ENCODE assay signal across 8 cellular contexts in the genomic region with DNA sequence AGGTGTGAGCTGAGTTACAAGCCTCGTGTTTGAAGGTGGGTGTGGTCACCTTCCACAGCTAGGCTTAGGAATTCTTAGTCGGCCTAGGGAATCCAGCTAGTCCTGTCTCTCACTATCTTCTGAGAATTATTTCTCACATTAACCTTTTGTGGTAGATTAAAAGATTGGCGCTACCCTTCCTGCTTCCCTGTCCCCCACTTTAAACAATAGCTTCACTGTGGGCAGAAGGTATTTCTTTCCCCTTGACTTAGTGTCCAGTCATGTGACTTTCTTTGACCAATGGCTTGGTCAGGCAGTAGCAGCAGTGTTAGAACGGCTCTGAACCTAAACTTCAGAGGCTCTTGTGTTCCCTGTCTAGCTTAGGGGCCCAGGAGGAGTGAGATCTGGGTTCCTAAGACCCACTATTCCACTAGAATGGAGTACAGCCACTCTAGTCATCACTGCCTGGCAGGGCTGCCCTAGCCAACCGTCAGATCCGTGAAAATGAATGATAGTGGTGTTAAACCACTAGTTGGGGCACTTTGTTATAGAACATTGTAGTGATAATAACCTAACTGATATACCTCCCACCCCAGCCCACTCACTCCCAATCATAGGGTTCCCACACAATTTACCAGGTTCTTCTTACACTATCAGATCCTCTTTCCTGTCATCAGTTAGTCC. TPM values are rescaled to one million over a fixed set of nuclear protein-coding genes. Genes with fewer than 3 reads are reported as not detected.
DNase-seq lines count a peak whose midpoint lies in the region; ATAC-seq and TF ChIP-seq lines count a peak whose summit lies in the region.

No MANE protein-coding gene starts in this region.

- no peak overlapping the region for H3K4me3 Mint-ChIP-seq in activated T-helper 1 cell treated with anti-CD3 and anti-CD28 coated beads, Interleukin-12 subunit alpha, Interleukin-12 subunit beta, Interleukin-2, Interleukin-4 antibody, amounts not matched to agents 30 ng/mL and 10 ng/mL and 1 ng/mL, durations not matched to agents 14 hours and 24 hours and 36 hours
- no peak overlapping the region for H3K4me3 Mint-ChIP-seq in CD8-positive, alpha-beta T cell

- intact Hi-C loops in activated T-helper 1 cell treated with anti-CD3 and anti-CD28 coated beads, Interleukin-12 subunit alpha, Interleukin-12 subunit beta, Interleukin-2, Interleukin-4 antibody, amounts not matched to agents 30 ng/mL and 10 ng/mL and 1 ng/mL, durations not matched to agents 14 hours and 24 hours and 36 hours (cut with micrococcal nuclease) = loop anchor here (1.0 to 5.0 kb wide), 5 partner anchors 11 to 352 kb away; partner anchors contain the start of gene SLC35D1
- intact Hi-C loops in CD8-positive, alpha-beta T cell (cut with DNase I, micrococcal nuclease) = loop anchor here (1.0 to 10.0 kb wide), 6 partner anchors 95 to 383 kb away; partner anchors contain the start of gene SERBP1 (in 1 of the 2)

- H3K27ac Mint-ChIP-seq in activated T-helper 1 cell treated with anti-CD3 and anti-CD28 coated beads, Interleukin-12 subunit alpha, Interleukin-12 subunit beta, Interleukin-2, Interleukin-4 antibody, amounts not matched to agents 30 ng/mL and 10 ng/mL and 1 ng/mL, durations not matched to agents 14 hours and 24 hours and 36 hours = peak overlapping the region; percentile 40
- no peak overlapping the region for H3K27ac Mint-ChIP-seq in CD8-positive, alpha-beta T cell

- no peaks in the 10 kb centered on the region for H3K36me3 ChIP-seq in parathyroid adenoma (ENCODE audit: control insufficient read depth, insufficient read depth, low read length)
- no peaks in the 10 kb centered on the region for H3K36me3 ChIP-seq in CD8-positive, alpha-beta T cell (ENCODE audit: insufficient read depth, low read length)

- ATAC-seq in GM19397 (IDR thresholded peaks at IDR 0.05; ENCODE audit: unreplicated experiment) (peak; percentile 29), HG03064 (IDR thresholded peaks at IDR 0.05; ENCODE audit: low read depth, unreplicated experiment) (peak; percentile 28)
- ATAC-seq in CD8-positive, alpha-beta T cell = no peak

- CTCF ChIA-PET in CD8-positive, alpha-beta T cell (lab: Charles Lee) = interaction anchor here (0.6 to 11.5 kb wide), 70 partner anchors 9 to 874 kb away, joined by 3 to 234 read pairs (median 6); partner anchors contain the start of genes C1orf141, DNAI4, IL23R and MIER1

- peak overlapping the region; percentile 48 for H2AFZ ChIP-seq in parathyroid adenoma

- H3K27ac ChIP-seq in parathyroid adenoma = no peak overlapping the region
- H3K27ac ChIP-seq in CD8-positive, alpha-beta T cell (ENCODE audit: low read depth, low read length) = no peak overlapping the region

- H3K79me2 ChIP-seq in parathyroid adenoma = no peaks in the 10 kb centered on the region

- DNase-seq in activated T-helper 1 cell treated with anti-CD3 and anti-CD28 coated beads, Interleukin-12 subunit alpha, Interleukin-12 subunit beta, Interleukin-2, Interleukin-4 antibody, amounts not matched to agents 30 ng/mL and 10 ng/mL and 1 ng/mL, durations not matched to agents 14 hours and 24 hours and 36 hours (ENCODE audit: low spot score) = no peak
- no peak for DNase-seq in superior temporal gyrus (ENCODE audit: extremely low spot score)
- no peak for DNase-seq in T-helper 2 cell
- DNase-seq in CD8-positive, alpha-beta T cell = no peak
- no peak for DNase-seq in NOMO-1 (lab: John Stamatoyannopoulos, UW; ENCODE audit: unreplicated experiment in 2 of 2)

- H3K4me2 ChIP-seq in parathyroid adenoma (ENCODE audit: low read length) = no peak overlapping the region

- peaks cover 63% of the 10 kb centered on the region for H3K4me1 Mint-ChIP-seq in activated T-helper 1 cell treated with anti-CD3 and anti-CD28 coated beads, Interleukin-12 subunit alpha, Interleukin-12 subunit beta, Interleukin-2, Interleukin-4 antibody, amounts not matched to agents 30 ng/mL and 10 ng/mL and 1 ng/mL, durations not matched to agents 14 hours and 24 hours and 36 hours (ENCODE audit: low read depth)
- H3K4me1 Mint-ChIP-seq in CD8-positive, alpha-beta T cell (ENCODE audit: low read depth) = peaks cover 29% of the 10 kb centered on the region

- no peaks in the 10 kb centered on the region for H3K9me3 ChIP-seq in parathyroid adenoma (ENCODE audit: control insufficient read depth, low read length)
- no peaks in the 10 kb centered on the region for H3K9me3 ChIP-seq in CD8-positive, alpha-beta T cell (ENCODE audit: low read length)

- no peaks in the 10 kb centered on the region for H3K27me3 Mint-ChIP-seq in activated T-helper 1 cell treated with anti-CD3 and anti-CD28 coated beads, Interleukin-12 subunit alpha, Interleukin-12 subunit beta, Interleukin-2, Interleukin-4 antibody, amounts not matched to agents 30 ng/mL and 10 ng/mL and 1 ng/mL, durations not matched to agents 14 hours and 24 hours and 36 hours (ENCODE audit: insufficient read depth)
- H3K27me3 Mint-ChIP-seq in CD8-positive, alpha-beta T cell (ENCODE audit: low read depth) = peaks cover 7% of the 10 kb centered on the region

- no peaks in the 10 kb centered on the region for H3K36me3 Mint-ChIP-seq in activated T-helper 1 cell treated with anti-CD3 and anti-CD28 coated beads, Interleukin-12 subunit alpha, Interleukin-12 subunit beta, Interleukin-2, Interleukin-4 antibody, amounts not matched to agents 30 ng/mL and 10 ng/mL and 1 ng/mL, durations not matched to agents 14 hours and 24 hours and 36 hours (ENCODE audit: low read depth)
- no peaks in the 10 kb centered on the region for H3K36me3 Mint-ChIP-seq in CD8-positive, alpha-beta T cell

- H3K9ac ChIP-seq in parathyroid adenoma = no peak overlapping the region

- no peak for TF ChIP-seq CTCF in parathyroid adenoma (IDR thresholded peaks at IDR 0.05)
- no peak for TF ChIP-seq CTCF in CD8-positive, alpha-beta T cell (IDR thresholded peaks at IDR 0.05)

- POLR2A ChIA-PET in CD8-positive, alpha-beta T cell (lab: Charles Lee) = interaction anchor here (0.9 to 1.7 kb wide), 7 partner anchors 22 to 384 kb away, joined by 3 to 6 read pairs (median 4); partner anchors contain the start of gene SLC35D1

- H3K4me1 ChIP-seq in parathyroid adenoma = no peaks in the 10 kb centered on the region
- peaks cover 11% of the 10 kb centered on the region for H3K4me1 ChIP-seq in CD8-positive, alpha-beta T cell (ENCODE audit: insufficient read depth, low read length)

- H3K4me3 ChIP-seq in parathyroid adenoma (ENCODE audit: low read depth, low read length) = no peak overlapping the region
- H3K4me3 ChIP-seq in CD8-positive, alpha-beta T cell (ENCODE audit: low read depth, low read length) = no peak overlapping the region

- no peaks in the 10 kb centered on the region for H3K9me3 Mint-ChIP-seq in activated T-helper 1 cell treated with anti-CD3 and anti-CD28 coated beads, Interleukin-12 subunit alpha, Interleukin-12 subunit beta, Interleukin-2, Interleukin-4 antibody, amounts not matched to agents 30 ng/mL and 10 ng/mL and 1 ng/mL, durations not matched to agents 14 hours and 24 hours and 36 hours
- H3K9me3 Mint-ChIP-seq in CD8-positive, alpha-beta T cell = no peaks in the 10 kb centered on the region

- no peaks in the 10 kb centered on the region for H3K27me3 ChIP-seq in parathyroid adenoma (ENCODE audit: control insufficient read depth, insufficient read depth, low read length)
- no peaks in the 10 kb centered on the region for H3K27me3 ChIP-seq in CD8-positive, alpha-beta T cell (ENCODE audit: insufficient read depth, low read length)

RNA-seq across cellular contexts. Expression of gene C1orf141, which starts 13.9 kb away (rescaled TPM):
- not detected in 2 replicates for total RNA-seq in activated T-helper 1 cell treated with anti-CD3 and anti-CD28 coated beads, Interleukin-12 subunit alpha, Interleukin-12 subunit beta, Interleukin-2, Interleukin-4 antibody, amounts not matched to agents 30 ng/mL and 10 ng/mL and 1 ng/mL, durations not matched to agents 14 hours and 24 hours and 36 hours
- not detected for total RNA-seq in CD8-positive, alpha-beta T cell

RNA-seq across cellular contexts. Expression of gene IL23R, which starts 17.6 kb away (rescaled TPM):
- 13.3 and 14.1 TPM in 2 replicates for total RNA-seq in activated T-helper 1 cell treated with anti-CD3 and anti-CD28 coated beads, Interleukin-12 subunit alpha, Interleukin-12 subunit beta, Interleukin-2, Interleukin-4 antibody, amounts not matched to agents 30 ng/mL and 10 ng/mL and 1 ng/mL, durations not matched to agents 14 hours and 24 hours and 36 hours
- under 1 TPM in 1 of 2 experiments, not detected in 1; 0.11 TPM for total RNA-seq in CD8-positive, alpha-beta T cell

Comparison
In these comparisons a context has a peak if more than half of its experiments do, and no peak if none do; other contexts are left out.
1. RNA of gene IL23R, which starts 17.6 kb away (total RNA-seq): 13.3 to 14.1 TPM in activated T-helper 1 cell treated with anti-CD3 and anti-CD28 coated beads, Interleukin-12 subunit alpha, Interleukin-12 subunit beta, Interleukin-2, Interleukin-4 antibody, amounts not matched to agents 30 ng/mL and 10 ng/mL and 1 ng/mL, durations not matched to agents 14 hours and 24 hours and 36 hours; 0.11 TPM in CD8-positive, alpha-beta T cell; every median in the first group is over 10 times any median in the second.